29 cellular contexts compared by ENCODE assay signal in the genomic region with DNA sequence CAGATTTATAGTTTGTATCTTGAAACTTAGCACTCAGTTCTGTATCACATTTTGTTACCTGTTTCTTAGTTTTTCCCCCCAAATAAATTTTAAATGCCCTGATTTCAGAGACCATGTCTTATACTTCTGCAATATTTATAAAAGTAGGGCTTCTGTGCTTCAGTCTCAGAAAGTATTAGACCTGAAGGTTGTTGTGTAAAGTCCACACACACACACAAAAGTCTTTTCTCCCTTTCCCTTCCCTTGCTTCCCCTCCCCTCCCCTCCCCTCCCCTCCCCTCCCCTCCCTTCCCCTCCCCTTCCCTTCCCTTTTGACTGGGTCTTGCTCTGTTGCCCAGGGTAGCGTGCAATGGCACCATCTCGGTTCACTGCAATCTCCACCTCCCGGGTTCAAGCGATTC.
"Had no signal": no experiment of that assay in that cellular context is flagged by ENCODE, and none has a peak within 500 bp of the region (broad histone marks: within the 10 kb centered on the region; RNA-seq: fewer than 3 reads in every experiment).

No MANE protein-coding gene starts in this region.

- H3K9me3 ChIP-seq: stomach, suprapubic skin, testis, thoracic aorta, thyroid gland, tibial artery, tibial nerve, transverse colon, upper lobe of left lung, upper lobe of right lung, uterus, vagina had no signal

- H3K36me3 Mint-ChIP-seq: stimulated activated effector memory CD8-positive, alpha-beta T cell treated with anti-CD3 and anti-CD28 coated beads, Interleukin-12 subunit alpha, Interleukin-12 subunit beta, amount 100 ng/mL, for 72 hours; stimulated activated memory B cell treated with anti-CD40 and anti-IgM and Interleukin-4, amounts not matched to agents 10 μg/mL and 1 μg/mL and 100 μg/mL, for 72 hours; type B pancreatic cell had no signal

- ATAC-seq: stimulated activated effector memory CD8-positive, alpha-beta T cell treated with anti-CD3 and anti-CD28 coated beads, Interleukin-12 subunit alpha, Interleukin-12 subunit beta, amount 100 ng/mL, for 72 hours; stimulated activated memory B cell treated with anti-CD40 and anti-IgM and Interleukin-4, amounts not matched to agents 10 μg/mL and 1 μg/mL and 100 μg/mL, for 72 hours; stimulated activated naive B cell treated with anti-CD40 and anti-IgM and Interleukin-4, amounts not matched to agents 10 μg/mL and 1 μg/mL and 100 μg/mL, for 72 hours; stimulated activated naive CD8-positive, alpha-beta T cell treated with anti-CD3 and anti-CD28 coated beads, Interleukin-15, amount 100 ng/mL, for 72 hours; stimulated activated naive CD8-positive, alpha-beta T cell treated with anti-CD3 and anti-CD28 coated beads, Interleukin-15, Interleukin-2, amounts not matched to agents 100 U/mL and 50 U/mL, for 24 hours; upper lobe of right lung had no signal

- DNase-seq: stimulated activated CD4-positive, alpha-beta T cell treated with anti-CD3 and anti-CD28 coated beads, Interleukin-2, amount 100 ng/mL, for 48 hours; stimulated activated CD4-positive, alpha-beta T cell treated with anti-CD3 and anti-CD28 coated beads, Interleukin-4, amount 100 ng/mL, for 1 hour; stimulated activated CD4-positive, alpha-beta T cell treated with anti-CD3 and anti-CD28 coated beads, Interleukin-4, amount 100 ng/mL, for 24 hours; stimulated activated CD4-positive, alpha-beta T cell treated with anti-CD3 and anti-CD28 coated beads, Interleukin-4, amount 100 ng/mL, for 4 hours; stimulated activated CD8-positive, alpha-beta memory T cell treated with anti-CD3 and anti-CD28 coated beads, Interleukin-4, amount 100 ng/mL, for 48 hours; stimulated activated naive B cell treated with anti-CD40 and anti-IgM and Interleukin-4, amounts not matched to agents 10 μg/mL and 1 μg/mL and 100 μg/mL, for 72 hours; stimulated activated naive CD4-positive, alpha-beta T cell; stimulated activated naive CD4-positive, alpha-beta T cell treated with Interleukin-2 at 50 U/mL for 16 hours; stimulated activated naive CD8-positive, alpha-beta T cell treated with anti-CD3 and anti-CD28 coated beads, Interleukin-15, amount 100 ng/mL, for 72 hours; stimulated activated naive CD8-positive, alpha-beta T cell treated with anti-CD3 and anti-CD28 coated beads, Interleukin-15, Interleukin-2, amounts not matched to agents 100 U/mL and 50 U/mL, for 24 hours; stomach; substantia nigra; testis; thyroid gland; tibial artery; transverse colon; trophoblast cell; upper lobe of left lung; upper lobe of right lung; uterus had no signal

- H3K27me3 Mint-ChIP-seq: stimulated activated naive B cell treated with anti-CD40 and anti-IgM and Interleukin-4, amounts not matched to agents 10 μg/mL and 1 μg/mL and 100 μg/mL, for 72 hours had no signal

- H3K4me1 Mint-ChIP-seq: stimulated activated effector memory CD8-positive, alpha-beta T cell treated with anti-CD3 and anti-CD28 coated beads, Interleukin-12 subunit alpha, Interleukin-12 subunit beta, amount 100 ng/mL, for 72 hours; stimulated activated memory B cell treated with anti-CD40 and anti-IgM and Interleukin-4, amounts not matched to agents 10 μg/mL and 1 μg/mL and 100 μg/mL, for 72 hours; stimulated activated naive B cell treated with anti-CD40 and anti-IgM and Interleukin-4, amounts not matched to agents 10 μg/mL and 1 μg/mL and 100 μg/mL, for 72 hours; stimulated activated naive CD8-positive, alpha-beta T cell treated with anti-CD3 and anti-CD28 coated beads, Interleukin-15, amount 100 ng/mL, for 72 hours had no signal

- FAIRE-seq: urothelium cell line had no signal

- H3K27me3 ChIP-seq: stomach, testis, thyroid gland, tibial artery, tibial nerve, transverse colon, upper lobe of left lung, upper lobe of right lung, uterus, vagina had no signal

- H3K27ac ChIP-seq: stomach, suprapubic skin, testis, thoracic aorta, thyroid gland, tibial artery, tibial nerve, transverse colon, upper lobe of left lung, upper lobe of right lung, uterus, vagina had no signal

- H3K4me3 ChIP-seq: stomach, suprapubic skin, testis, thoracic aorta, thyroid gland, tibial artery, tibial nerve, transverse colon, upper lobe of left lung, upper lobe of right lung, uterus, vagina had no signal

- H3K9me3 Mint-ChIP-seq: stimulated activated effector memory CD8-positive, alpha-beta T cell treated with anti-CD3 and anti-CD28 coated beads, Interleukin-12 subunit alpha, Interleukin-12 subunit beta, amount 100 ng/mL, for 72 hours; stimulated activated naive B cell treated with anti-CD40 and anti-IgM and Interleukin-4, amounts not matched to agents 10 μg/mL and 1 μg/mL and 100 μg/mL, for 72 hours; stimulated activated naive CD8-positive, alpha-beta T cell treated with anti-CD3 and anti-CD28 coated beads, Interleukin-15, amount 100 ng/mL, for 72 hours; stimulated activated naive CD8-positive, alpha-beta T cell treated with anti-CD3 and anti-CD28 coated beads, Interleukin-15, Interleukin-2, amounts not matched to agents 100 ng/mL and 50 ng/mL, for 24 hours; type B pancreatic cell had no signal

- H3K27ac Mint-ChIP-seq: stimulated activated effector memory CD8-positive, alpha-beta T cell treated with anti-CD3 and anti-CD28 coated beads, Interleukin-12 subunit alpha, Interleukin-12 subunit beta, amount 100 ng/mL, for 72 hours; stimulated activated memory B cell treated with anti-CD40 and anti-IgM and Interleukin-4, amounts not matched to agents 10 μg/mL and 1 μg/mL and 100 μg/mL, for 72 hours; stimulated activated naive B cell treated with anti-CD40 and anti-IgM and Interleukin-4, amounts not matched to agents 10 μg/mL and 1 μg/mL and 100 μg/mL, for 72 hours; stimulated activated naive CD8-positive, alpha-beta T cell treated with anti-CD3 and anti-CD28 coated beads, Interleukin-15, amount 100 ng/mL, for 72 hours; stimulated activated naive CD8-positive, alpha-beta T cell treated with anti-CD3 and anti-CD28 coated beads, Interleukin-15, Interleukin-2, amounts not matched to agents 100 ng/mL and 50 ng/mL, for 24 hours; type B pancreatic cell had no signal

- H3K36me3 ChIP-seq: stomach, suprapubic skin, thoracic aorta, thyroid gland, tibial artery, tibial nerve, transverse colon, upper lobe of left lung, upper lobe of right lung, uterus, vagina had no signal

- H3K4me3 Mint-ChIP-seq: stimulated activated effector memory CD8-positive, alpha-beta T cell treated with anti-CD3 and anti-CD28 coated beads, Interleukin-12 subunit alpha, Interleukin-12 subunit beta, amount 100 ng/mL, for 72 hours; stimulated activated memory B cell treated with anti-CD40 and anti-IgM and Interleukin-4, amounts not matched to agents 10 μg/mL and 1 μg/mL and 100 μg/mL, for 72 hours; stimulated activated naive B cell treated with anti-CD40 and anti-IgM and Interleukin-4, amounts not matched to agents 10 μg/mL and 1 μg/mL and 100 μg/mL, for 72 hours; stimulated activated naive CD8-positive, alpha-beta T cell treated with anti-CD3 and anti-CD28 coated beads, Interleukin-15, amount 100 ng/mL, for 72 hours; stimulated activated naive CD8-positive, alpha-beta T cell treated with anti-CD3 and anti-CD28 coated beads, Interleukin-15, Interleukin-2, amounts not matched to agents 100 ng/mL and 50 ng/mL, for 24 hours; type B pancreatic cell had no signal

- H3K4me1 ChIP-seq: stomach, suprapubic skin, testis, thyroid gland, tibial artery, tibial nerve, transverse colon, upper lobe of left lung, upper lobe of right lung, uterus, vagina had no signal
